In genomic region chr1:155518484-155518883, GRCh38 we compare ENCODE assay signal across 2 cellular contexts.
TF ChIP-seq lines count a peak whose summit lies in the region.

No MANE protein-coding gene starts in this region.

TF ChIP-seq in HEK293, 187 proteins besides CTCF, POLR2A, EP300 and RAD21:
- TF ChIP-seq ZSCAN5A (tag by site-specific recombination; IDR thresholded peaks at IDR 0.05): no peak
- peak; percentile 65; the same call in 1 of the 2 replicates for TF ChIP-seq EGR2 (tag by site-specific recombination; IDR thresholded peaks at IDR 0.05; ENCODE audit: low read depth)
- TF ChIP-seq ZNF366 (tag by site-specific recombination; conservative IDR thresholded peaks at IDR 0.05): peak; percentile 39
TF ChIP-seq in HEK293: peak in this region for 2.

TF ChIP-seq in GM12878, 131 proteins besides CTCF, POLR2A, EP300 and RAD21:
- no peak for TF ChIP-seq BACH1 (IDR thresholded peaks at IDR 0.05; ENCODE audit: borderline replicate concordance)
- TF ChIP-seq ZBTB11 (CRISPR knock-in tag; IDR thresholded peaks at IDR 0.05): no peak
- TF ChIP-seq RUNX3 (IDR thresholded peaks at IDR 0.05; ENCODE audit: low read length): peak; percentile 17
- peak; percentile 56; the same call in 1 of the 3 replicates for TF ChIP-seq POU2F2 (IDR thresholded peaks at IDR 0.05; ENCODE audit: borderline replicate concordance, low read depth, low read length)
- TF ChIP-seq EGR1 (IDR thresholded peaks at IDR 0.05; ENCODE audit: borderline replicate concordance in 1 of 2, low read depth in 2 of 2, low read length in 2 of 2): peak in 1 of 2 experiments; percentile 51; a peak in 1 of 3 replicates
TF ChIP-seq in GM12878: peak in this region for 3.
